Comparison of ENCODE assay signal across 9 cellular contexts in genomic region chr15:68729789-68730201, GRCh38.
DNase-seq lines count a peak whose midpoint lies in the region; ATAC-seq and TF ChIP-seq lines count a peak whose summit lies in the region.
"Had no signal": no experiment of that assay in that cellular context is flagged by ENCODE, and none has a peak within 500 bp of the region (broad histone marks: within the 10 kb centered on the region; RNA-seq: fewer than 3 reads in every experiment).

No MANE protein-coding gene starts in this region.

- peak; percentile 49 for DNase-seq in GM23248
- DNase-seq in cerebellar nuclear complex (lab: John Stamatoyannopoulos, UW) = peak; percentile 91 to 95
- peak; percentile 45 for DNase-seq in left cardiac atrium
- no peak for DNase-seq in psoas muscle
- no peak for DNase-seq in NCI-H146 treated with DMSO at 0.1 percent for 48 hours (lab: John Stamatoyannopoulos, UW; ENCODE audit: unreplicated experiment)
- DNase-seq in GM10248 (ENCODE audit: extremely low spot score) = no peak
- DNase-seq in activated effector memory CD4-positive, alpha-beta T cell treated with anti-CD3 and anti-CD28 coated beads, Interleukin-2, amount 50 U/mL, for 16 hours = no peak
- no peak for DNase-seq in NOMO-1 treated with DMSO at 0.1 percent for 48 hours (lab: John Stamatoyannopoulos, UW; ENCODE audit: unreplicated experiment)

- 3 to 15% methylated on average over 6 to 7 of the region's 7 CpGs for WGBS in GM23248 (ENCODE audit: low coverage in 1 of 2, low lambda C conversion rate in 2 of 2, missing lambda C conversion rate in 2 of 2), 2 experiments
- WGBS in psoas muscle, 3 donors = 13 to 20% (median 19%) methylated on average over 7 of the region's 7 CpGs

- CTCF ChIA-PET in GM10248 (lab: Yijun Ruan, JAX) = interaction anchor here (0.8 to 5.8 kb wide), 4 partner anchors 10 to 146 kb away, joined by 3 to 67 read pairs (median 3); no protein-coding TSS in a partner anchor

- no peaks in the 10 kb centered on the region for H3K79me2 ChIP-seq in GM23248 (ENCODE audit: insufficient read depth)

- H3F3A ChIP-seq in GM23248 (ENCODE audit: insufficient read depth) = no peaks in the 10 kb centered on the region; the same call in 1 of the 2 replicates

- in situ Hi-C loops in GM23248 (cut with MboI) = loop anchor here (10.0 kb wide), 1 partner anchor 55 kb away; no protein-coding TSS in a partner anchor

- H3K9me2 ChIP-seq in GM23248 (ENCODE audit: insufficient read depth) = no peaks in the 10 kb centered on the region

- H3K9me3 ChIP-seq in GM23248 (ENCODE audit: low read depth) (no peaks in the 10 kb centered on the region), psoas muscle (no peaks in the 10 kb centered on the region)

- H3K9ac ChIP-seq in GM23248 = no peak overlapping the region

- POLR2A ChIA-PET in GM10248 (lab: Yijun Ruan, JAX) = no interaction called here

- no peak overlapping the region for H3K4me2 ChIP-seq in GM23248 (ENCODE audit: unreplicated experiment)

- intact Hi-C loops in left cardiac atrium (cut with DNase I) = loop anchor here in 1 of 2 donors (5.0 kb wide), 1 partner anchor 98 kb away; no protein-coding TSS in a partner anchor
- intact Hi-C loops in psoas muscle (cut with DNase I) = loop anchor here (2.0 to 5.0 kb wide), 3 partner anchors 91 to 148 kb away; partner anchors contain the start of gene ANP32A (in 1 of the 2)

- H3K27me3 ChIP-seq in GM23248 (replicated peaks; ENCODE audit: insufficient read depth) = no peaks in the 10 kb centered on the region
- H3K27me3 ChIP-seq in psoas muscle (ENCODE audit: insufficient read depth in 3 of 3, low read length in 2 of 3) = no peaks in the 10 kb centered on the region
- H3K27me3 ChIP-seq: cardiac muscle cell had no signal

- TF ChIP-seq CTCF in psoas muscle (IDR thresholded peaks at IDR 0.05) (no peak), GM10248 (IDR thresholded peaks at IDR 0.05; ENCODE audit: control extremely low read depth, extremely low read depth, low read depth, missing control alignments) (no peak)

- H2AFZ ChIP-seq in GM23248 = no peak overlapping the region

- ATAC-seq in left cardiac atrium (peak; percentile 63 to 75), psoas muscle (peak; percentile 50 to 74 (median 58))

- H4K20me1 ChIP-seq in GM23248 (ENCODE audit: insufficient read depth) = no peaks in the 10 kb centered on the region

- no peaks in the 10 kb centered on the region for H3K36me3 ChIP-seq in GM23248 (ENCODE audit: low read depth)
- H3K36me3 ChIP-seq in psoas muscle (ENCODE audit: insufficient read depth in 1 of 2, low read depth in 1 of 2) = no peaks in the 10 kb centered on the region
- H3K36me3 ChIP-seq: cardiac muscle cell had no signal

- H3K27ac ChIP-seq in GM23248 (no peak overlapping the region), psoas muscle (no peak overlapping the region)
- H3K27ac ChIP-seq: cardiac muscle cell had no signal

- H3K4me1 ChIP-seq in GM23248 (ENCODE audit: insufficient read depth) (peaks cover 4% of the 10 kb centered on the region; the same call in 1 of the 2 replicates), psoas muscle (peaks cover 7% of the 10 kb centered on the region)

- H3K4me3 ChIP-seq in GM23248 (no peak overlapping the region), psoas muscle (no peak overlapping the region)
- H3K4me3 ChIP-seq: cardiac muscle cell had no signal

Comparison
In these comparisons a context has a peak if more than half of its experiments do, and no peak if none do; other contexts are left out.
1. DNase-seq: peak in GM23248 (single experiment), cerebellar nuclear complex (2 of 2) and left cardiac atrium (single experiment); none in psoas muscle (0 of 2), NCI-H146 treated with DMSO at 0.1 percent for 48 hours (single experiment), GM10248 (single experiment), activated effector memory CD4-positive, alpha-beta T cell treated with anti-CD3 and anti-CD28 coated beads, Interleukin-2, amount 50 U/mL, for 16 hours (single experiment) and NOMO-1 treated with DMSO at 0.1 percent for 48 hours (single experiment).